ENCODE assay signal across 18 cellular contexts in the genomic region with DNA sequence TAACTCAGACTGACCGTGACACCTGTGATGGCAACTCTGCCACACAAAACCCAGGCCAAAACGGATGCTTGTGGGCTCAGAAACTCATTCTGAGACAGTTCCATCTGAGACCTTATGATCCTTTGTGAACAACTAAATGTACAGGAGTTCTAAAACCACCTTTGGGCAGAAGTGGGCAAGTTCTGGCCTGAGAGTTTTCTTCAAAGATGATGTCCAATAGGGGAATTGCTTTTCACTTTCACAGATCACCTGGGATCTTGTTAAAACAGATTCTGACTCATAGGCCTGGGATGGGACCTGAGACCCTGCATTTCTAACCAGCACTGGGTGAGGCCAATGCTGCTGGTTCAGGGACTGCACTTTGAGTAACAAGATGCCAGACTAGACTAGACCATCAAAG.
A peak's percentile ranks its signal among the peaks of the same experiment; 100 is the strongest.
DNase-seq lines count a peak whose midpoint lies in the region; ATAC-seq and TF ChIP-seq lines count a peak whose summit lies in the region.
"Had no signal": no experiment of that assay in that cellular context is flagged by ENCODE, and none has a peak within 500 bp of the region (broad histone marks: within the 10 kb centered on the region; RNA-seq: fewer than 3 reads in every experiment).

No MANE protein-coding gene starts in this region.

- H3K9ac ChIP-seq in mammary epithelial cell (ENCODE audit: insufficient read depth, low read length) = no peak overlapping the region
- H3K9ac ChIP-seq in smooth muscle cell (ENCODE audit: low read depth) = no peak overlapping the region

- H3K27me3 ChIP-seq in mammary epithelial cell (ENCODE audit: insufficient read depth, low read length) = no peaks in the 10 kb centered on the region
- no peaks in the 10 kb centered on the region for H3K27me3 ChIP-seq in smooth muscle cell (ENCODE audit: low read depth)
- H3K27me3 ChIP-seq: MG63, SJSA1 had no signal

- H3K36me3 ChIP-seq in mammary epithelial cell (ENCODE audit: insufficient read depth, low read length) = peaks cover 2% of the 10 kb centered on the region
- H3K36me3 ChIP-seq in smooth muscle cell (ENCODE audit: low read depth) = no peaks in the 10 kb centered on the region

- H3K9me3 Mint-ChIP-seq in MCF 10A (ENCODE audit: unreplicated experiment) = no peaks in the 10 kb centered on the region
- H3K9me3 Mint-ChIP-seq in activated T-helper 17 cell treated with anti-CD3 and anti-CD28 coated beads, Interleukin-2, amount 50 U/mL, for 72 hours = no peaks in the 10 kb centered on the region
- H3K9me3 Mint-ChIP-seq: T-cell had no signal

- H2AFZ ChIP-seq in mammary epithelial cell (ENCODE audit: low read depth, low read length) (no peak overlapping the region), smooth muscle cell (ENCODE audit: low read depth) (no peak overlapping the region)

- H3K9me3 ChIP-seq in mammary epithelial cell (replicated peaks; ENCODE audit: insufficient read depth, low read length) (no peaks in the 10 kb centered on the region), smooth muscle cell (replicated peaks; ENCODE audit: low read depth) (no peaks in the 10 kb centered on the region)
- H3K9me3 ChIP-seq: MG63, SJSA1 had no signal

- no peaks in the 10 kb centered on the region for H3F3A ChIP-seq in smooth muscle cell (ENCODE audit: low read depth)

- in situ Hi-C loops in mammary epithelial cell (cut with MboI; ENCODE audit: low sequenced_read_pairs in 2 of 2) = no loop called here

- H3K4me1 Mint-ChIP-seq in MCF 10A (ENCODE audit: insufficient read depth, unreplicated experiment) = peaks cover 38% of the 10 kb centered on the region
- H3K4me1 Mint-ChIP-seq in activated T-helper 17 cell treated with anti-CD3 and anti-CD28 coated beads, Interleukin-2, amount 50 U/mL, for 72 hours = no peaks in the 10 kb centered on the region
- H3K4me1 Mint-ChIP-seq: T-cell had no signal

- intact Hi-C loops in mammary epithelial cell (cut with micrococcal nuclease) = no loop called here
- intact Hi-C loops in MCF 10A (cut with micrococcal nuclease) = no loop called here

- H3K4me3 Mint-ChIP-seq in MCF 10A (ENCODE audit: unreplicated experiment) = no peak overlapping the region
- H3K4me3 Mint-ChIP-seq in activated T-helper 17 cell treated with anti-CD3 and anti-CD28 coated beads, Interleukin-2, amount 50 U/mL, for 72 hours = no peak overlapping the region
- H3K4me3 Mint-ChIP-seq: T-cell had no signal

- peaks cover 16% of the 10 kb centered on the region for H3K36me3 Mint-ChIP-seq in MCF 10A (ENCODE audit: insufficient read depth, unreplicated experiment)
- no peaks in the 10 kb centered on the region for H3K36me3 Mint-ChIP-seq in activated T-helper 17 cell treated with anti-CD3 and anti-CD28 coated beads, Interleukin-2, amount 50 U/mL, for 72 hours (ENCODE audit: low read depth)
- H3K36me3 Mint-ChIP-seq: T-cell had no signal

- DNase-seq in mammary epithelial cell (peak; percentile 86), MCF 10A (ENCODE audit: unreplicated experiment) (no peak), epithelial cell of prostate (ENCODE audit: low read depth, low spot score) (no peak), smooth muscle cell (lab: John Stamatoyannopoulos, UW; ENCODE audit: unreplicated experiment) (no peak), NCI-H1105 (lab: John Stamatoyannopoulos, UW) (no peak), NCI-H526 (lab: John Stamatoyannopoulos, UW) (no peak)
- no peak for DNase-seq in stimulated activated CD4-positive, alpha-beta T cell treated with anti-CD3 and anti-CD28 coated beads, Interleukin-4, amount 100 ng/mL, for 24 hours
- DNase-seq: HCEC 1CT, KBM-7, MG63, NCI-H2029, NCI-H2227 treated with DMSO at 0.1 percent for 48 hours, NCI-H748 treated with DMSO at 0.1 percent for 48 hours, Right ventricle myocardium superior, T-cell had no signal

- ATAC-seq in activated T-helper 17 cell treated with anti-CD3 and anti-CD28 coated beads, Interleukin-2, amount 50 U/mL, for 72 hours (replicated peaks) = peak; percentile 25
- ATAC-seq: T-cell had no signal

- no peak overlapping the region for H3K27ac ChIP-seq in mammary epithelial cell (ENCODE audit: insufficient read depth, low read depth, low read length)
- H3K27ac ChIP-seq in epithelial cell of prostate = peak overlapping the region; percentile 49
- H3K27ac ChIP-seq in smooth muscle cell (ENCODE audit: low read depth) = peak overlapping the region; percentile 93
- H3K27ac ChIP-seq: 22Rv1, SJSA1 had no signal

- CTCF ChIA-PET in mammary epithelial cell (lab: Charles Lee; ENCODE audit: low non-redundant PET) (no interaction called here), MCF 10A (lab: Yijun Ruan, JAX) (interaction anchor here (0.9 to 1.2 kb wide), 3 partner anchors 56 to 117 kb away, joined by 3 to 4 read pairs (median 3); partner anchors contain the start of gene SHB)

- peak overlapping the region; percentile 47 for H3K4me2 ChIP-seq in mammary epithelial cell (ENCODE audit: insufficient read depth, low read depth, low read length)
- H3K4me2 ChIP-seq in smooth muscle cell = peak overlapping the region; percentile 48

- no peak overlapping the region for H3K4me3 ChIP-seq in mammary epithelial cell (replicated peaks in 1 of 3; ENCODE audit: insufficient read depth in 1 of 3, low read depth in 2 of 3, low read length in 3 of 3)
- no peak overlapping the region for H3K4me3 ChIP-seq in smooth muscle cell
- H3K4me3 ChIP-seq: MG63, SJSA1 had no signal

- peaks cover 33% of the 10 kb centered on the region for H3K79me2 ChIP-seq in mammary epithelial cell (ENCODE audit: insufficient read depth, low read length)
- H3K79me2 ChIP-seq in smooth muscle cell (ENCODE audit: low read depth) = peaks cover 42% of the 10 kb centered on the region

- H4K20me1 ChIP-seq in mammary epithelial cell (ENCODE audit: insufficient read depth, low read length) (no peaks in the 10 kb centered on the region), smooth muscle cell (ENCODE audit: low read depth) (peaks cover 22% of the 10 kb centered on the region)

- peaks cover 56% of the 10 kb centered on the region for H3K4me1 ChIP-seq in mammary epithelial cell (ENCODE audit: insufficient read depth, low read length)
- peaks cover 5% of the 10 kb centered on the region for H3K4me1 ChIP-seq in smooth muscle cell (ENCODE audit: low read depth)

- BruUV-seq in mammary epithelial cell (replicated peaks; lab: Mats Ljungman, UMichigan) (no TSS peak), MCF 10A (replicated peaks; lab: Mats Ljungman, UMichigan) (no TSS peak)

- dilution Hi-C loops in mammary epithelial cell (cut with HindIII; ENCODE audit: low sequenced_read_pairs) = no loop called here

- H3K27ac Mint-ChIP-seq in MCF 10A (ENCODE audit: low read depth, unreplicated experiment) = no peak overlapping the region
- no peak overlapping the region for H3K27ac Mint-ChIP-seq in activated T-helper 17 cell treated with anti-CD3 and anti-CD28 coated beads, Interleukin-2, amount 50 U/mL, for 72 hours
- H3K27ac Mint-ChIP-seq: T-cell had no signal

- POLR2A ChIA-PET in MCF 10A (lab: Yijun Ruan, JAX) = no interaction called here

- 33% methylated on average over 2 of the region's 2 CpGs for WGBS in mammary epithelial cell (ENCODE audit: low coverage, missing lambda C conversion rate)
- WGBS in smooth muscle cell (ENCODE audit: low lambda C conversion rate) = 89% methylated on average over 2 of the region's 2 CpGs

- TF ChIP-seq CTCF in mammary epithelial cell (conservative IDR thresholded peaks at IDR 0.05 in 1 of 2, IDR thresholded peaks at IDR 0.05 in 1 of 2; ENCODE audit: extremely low read depth in 1 of 2, insufficient read depth in 1 of 2, low read depth in 1 of 2, low read length in 2 of 2) = no peak
- TF ChIP-seq CTCF in MCF 10A (IDR thresholded peaks at IDR 0.05; ENCODE audit: unreplicated experiment) = no peak
- no peak for TF ChIP-seq CTCF in smooth muscle cell (IDR thresholded peaks at IDR 0.05; ENCODE audit: borderline replicate concordance, insufficient read depth, poor library complexity, severe bottlenecking)

- H3K27me3 Mint-ChIP-seq in MCF 10A (ENCODE audit: insufficient read depth, unreplicated experiment) = no peaks in the 10 kb centered on the region
- H3K27me3 Mint-ChIP-seq in activated T-helper 17 cell treated with anti-CD3 and anti-CD28 coated beads, Interleukin-2, amount 50 U/mL, for 72 hours = peaks cover 7% of the 10 kb centered on the region
